In the genomic region with DNA sequence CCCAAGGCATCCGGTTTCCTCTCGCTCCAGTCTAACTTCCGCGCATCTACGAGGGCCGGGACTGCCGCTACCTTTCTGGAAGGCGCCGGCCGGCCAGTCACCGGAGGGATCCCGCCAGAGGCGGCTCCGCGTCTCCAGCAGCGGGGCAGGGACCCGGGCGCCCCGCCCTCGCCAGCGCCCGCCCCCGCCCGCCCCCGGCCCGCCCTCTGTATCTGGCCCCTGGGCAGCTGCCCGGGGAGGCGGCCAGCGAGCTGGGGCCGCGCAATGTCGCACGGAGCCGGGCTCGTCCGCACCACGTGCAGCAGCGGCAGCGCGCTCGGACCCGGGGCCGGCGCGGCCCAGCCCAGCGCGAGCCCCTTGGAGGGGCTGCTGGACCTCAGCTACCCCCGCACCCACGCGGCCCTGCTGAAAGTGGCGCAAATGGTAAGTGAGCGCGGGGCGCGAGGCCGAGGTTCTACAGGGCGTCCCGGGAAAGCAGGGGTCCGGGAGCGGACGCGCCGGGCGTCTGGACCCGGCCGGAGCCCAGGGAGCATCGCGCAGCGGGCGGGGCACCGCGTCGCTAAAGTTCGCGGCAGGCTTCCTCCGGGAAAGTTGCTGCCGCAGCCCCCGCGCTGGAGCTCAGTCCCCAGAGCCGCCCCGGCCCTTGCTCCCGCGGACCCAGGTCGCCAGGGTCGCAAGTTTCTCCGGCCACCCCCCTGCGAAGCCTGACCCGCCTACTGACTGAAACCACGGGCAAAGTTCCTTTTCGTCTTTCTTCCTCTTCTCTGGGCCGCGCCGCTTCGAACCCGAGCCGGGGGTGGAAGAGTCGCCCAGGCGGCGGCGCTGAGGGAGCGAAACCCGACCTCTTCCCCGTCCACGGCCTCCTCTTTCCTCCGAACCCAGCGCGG, we compare ENCODE assay signal across 8 cellular contexts. TPM values are rescaled to one million over a fixed set of nuclear protein-coding genes. Genes with fewer than 3 reads are reported as not detected.
DNase-seq lines count a peak whose midpoint lies in the region; ATAC-seq and TF ChIP-seq lines count a peak whose summit lies in the region.

Gene CMTM7, plus strand, starts transcription at position 211 of the 887 bp plus-strand sequence. Its CDS starts 54 bp downstream, at position 265.

- peak within 1 kb of the TSS; percentile 86 for H3K4me3 ChIP-seq in Loucy (ENCODE audit: low read length, poor library complexity, severe bottlenecking)
- peak within 1 kb of the TSS; percentile 96 for H3K4me3 ChIP-seq in coronary artery
- H3K4me3 ChIP-seq in left lung, result peak within 1 kb of the TSS; percentile 90 to 91

- H2AFZ ChIP-seq in Loucy (ENCODE audit: low read length), result peak within 1 kb of the TSS; percentile 92

- TF ChIP-seq CTCF in Loucy (conservative IDR thresholded peaks at IDR 0.05; ENCODE audit: low read length), result no peak
- no peak for TF ChIP-seq CTCF in coronary artery (IDR thresholded peaks at IDR 0.05)
- TF ChIP-seq CTCF in left lung (IDR thresholded peaks at IDR 0.05), result no peak

- H3F3A ChIP-seq in Loucy (ENCODE audit: low read depth), result peaks cover 3% of the 10 kb centered on the region; the same call in 1 of the 2 replicates

- H4K20me1 ChIP-seq in Loucy (ENCODE audit: insufficient read depth, low read length, poor library complexity, severe bottlenecking), result peaks cover 3% of the 10 kb centered on the region

- in situ Hi-C loops in Caki2 (cut with HindIII; ENCODE audit: low pct_unique_long_range_greater_than_20kb, low sequenced_read_pairs), result no loop called here

- peak; percentile 69 for DNase-seq in Caki2 (ENCODE audit: low read depth)
- peak; percentile 83 for DNase-seq in coronary artery (ENCODE audit: low spot score)
- DNase-seq in left lung, result peak; percentile 86 to 95
- DNase-seq in stimulated activated CD4-positive, alpha-beta T cell treated with anti-CD3 and anti-CD28 coated beads, TNF-alpha, amount 100 ng/mL, for 24 hours (ENCODE audit: low read depth in 3 of 3), result peak in 2 of 3 experiments; percentile 16 to 63
- DNase-seq in NCI-H345 (lab: John Stamatoyannopoulos, UW), result no peak

- peak; percentile 72 for ATAC-seq in GM21619 (IDR thresholded peaks at IDR 0.05; ENCODE audit: unreplicated experiment)
- ATAC-seq in activated CD4-positive, CD25-positive, alpha-beta regulatory T cell treated with anti-CD3 and anti-CD28 coated beads, Interleukin-2, amount 50 U/mL, for 24 hours, result peak; percentile 44 to 53
- peak; percentile 92 for ATAC-seq in left lung

- intact Hi-C loops in left lung (cut with DNase I), result no loop called here

- H3K36me3 ChIP-seq in Loucy (ENCODE audit: insufficient read depth, low read length) (no peaks in the 10 kb centered on the region), left lung (no peaks in the 10 kb centered on the region)

- H3K79me2 ChIP-seq in Loucy (ENCODE audit: insufficient read depth, low read length), result peaks cover 27% of the 10 kb centered on the region; the same call in 1 of the 2 replicates

- H3K4me2 ChIP-seq in Loucy (ENCODE audit: low read depth, low read length, poor library complexity, severe bottlenecking), result peak within 1 kb of the TSS; percentile 85

- peaks cover 24% of the 10 kb centered on the region for H3K4me1 ChIP-seq in Loucy (ENCODE audit: insufficient read depth, low read length, poor library complexity, severe bottlenecking)
- peaks cover 0 to 50% of the 10 kb centered on the region in 2 donors for H3K4me1 ChIP-seq in left lung

- H3K27ac ChIP-seq in coronary artery (peak within 1 kb of the TSS; percentile 67 to 89), left lung (peak within 1 kb of the TSS; percentile 87 to 96)

- peak within 1 kb of the TSS; percentile 72 for H3K9ac ChIP-seq in Loucy (ENCODE audit: low read depth, low read length, poor library complexity, severe bottlenecking)

- no peaks in the 10 kb centered on the region for H3K27me3 ChIP-seq in Loucy (ENCODE audit: insufficient read depth, low read length, poor library complexity, severe bottlenecking)
- no peaks in the 10 kb centered on the region for H3K27me3 ChIP-seq in left lung

- H3K9me2 ChIP-seq in Loucy (replicated peaks; ENCODE audit: low read depth, low read length), result no peaks in the 10 kb centered on the region

- H3K9me3 ChIP-seq in Loucy (ENCODE audit: insufficient read depth, low read depth, low read length) (no peaks in the 10 kb centered on the region), left lung (no peaks in the 10 kb centered on the region)

RNA-seq across cellular contexts. Expression of gene CMTM7, which starts in this region (rescaled TPM):
- total RNA-seq in Caki2 (2014; rRNA removed; shearing (Covaris generic); ENCODE audit: low replicate concordance), result 1.4 and 15.5 TPM in 2 replicates
- total RNA-seq in left lung, result 10 to 100 TPM; 46.7 to 50.4 TPM
